In genomic region chr19:14364098-14364443, GRCh38 we compare ENCODE assay signal across 8 cellular contexts. TPM values are rescaled to one million over a fixed set of nuclear protein-coding genes. Genes with fewer than 3 reads are reported as not detected.
DNase-seq lines count a peak whose midpoint lies in the region; ATAC-seq and TF ChIP-seq lines count a peak whose summit lies in the region.
"Not testable (repeated sequence)": the region's sequence is repeated elsewhere in the genome, so short reads cannot be mapped to it uniquely, and the experiment has no call there.

No MANE protein-coding gene starts in this region.

- in situ Hi-C loops in gastrocnemius medialis (cut with MboI; ENCODE audit: low sequenced_read_pairs in 4 of 4), result loop anchor here in 1 of 4 donors (25.0 kb wide), 1 partner anchor 477 kb away; the partner anchor contains the start of gene NANOS3

- peaks cover 55% of the 10 kb centered on the region for H3K4me1 Mint-ChIP-seq in activated T-cell treated with anti-CD3 and anti-CD28 coated beads, Interleukin-2, amount 50 U/mL, for 4 hours (ENCODE audit: low read depth)
- H3K4me1 Mint-ChIP-seq in central memory CD8-positive, alpha-beta T cell, result peaks cover 46% of the 10 kb centered on the region

- DNase-seq in Peyer's patch; activated T-cell treated with anti-CD3 and anti-CD28 coated beads, Interleukin-2, amount 50 U/mL, for 4 hours; central memory CD8-positive, alpha-beta T cell (ENCODE audit: low spot score in 2 of 2); right atrium auricular region (ENCODE audit: low spot score); gastrocnemius medialis; upper lobe of left lung: not testable (repeated sequence)

- TF ChIP-seq EP300 in upper lobe of left lung (IDR thresholded peaks at IDR 0.05), result not testable (repeated sequence)

- H3K9me3 ChIP-seq in Peyer's patch; right atrium auricular region; mucosa of rectum (ENCODE audit: control insufficient read depth in 2 of 2, low read length in 2 of 2); gastrocnemius medialis; upper lobe of left lung: not testable (repeated sequence)

- H3K4me3 Mint-ChIP-seq in activated T-cell treated with anti-CD3 and anti-CD28 coated beads, Interleukin-2, amount 50 U/mL, for 4 hours, result peak overlapping the region; percentile 76
- H3K4me3 Mint-ChIP-seq in central memory CD8-positive, alpha-beta T cell, result peak overlapping the region; percentile 84

- H3K27ac Mint-ChIP-seq in central memory CD8-positive, alpha-beta T cell (ENCODE audit: low read depth), result peak overlapping the region; percentile 90

- H3K36me3 Mint-ChIP-seq in activated T-cell treated with anti-CD3 and anti-CD28 coated beads, Interleukin-2, amount 50 U/mL, for 4 hours (ENCODE audit: insufficient read depth), result not testable (repeated sequence)
- peaks cover 11% of the 10 kb centered on the region for H3K36me3 Mint-ChIP-seq in central memory CD8-positive, alpha-beta T cell (ENCODE audit: insufficient read depth)

- not testable (repeated sequence) for TF ChIP-seq POLR2A in Peyer's patch (IDR thresholded peaks at IDR 0.05); gastrocnemius medialis (IDR thresholded peaks at IDR 0.05); upper lobe of left lung (IDR thresholded peaks at IDR 0.05)

- not testable (repeated sequence) for H3K27me3 Mint-ChIP-seq in activated T-cell treated with anti-CD3 and anti-CD28 coated beads, Interleukin-2, amount 50 U/mL, for 4 hours (ENCODE audit: low read depth); central memory CD8-positive, alpha-beta T cell

- not testable (repeated sequence) for ATAC-seq in activated T-cell treated with anti-CD3 and anti-CD28 coated beads, Interleukin-2, amount 50 U/mL, for 4 hours; central memory CD8-positive, alpha-beta T cell (replicated peaks; ENCODE audit: extremely low read depth, poor library complexity, severe bottlenecking); gastrocnemius medialis; upper lobe of left lung (ENCODE audit: low FRiP score in 2 of 2)

- H3K4me3 ChIP-seq in GM12875 (ENCODE audit: low read depth, low read length), result peak overlapping the region; percentile 55
- H3K4me3 ChIP-seq in Peyer's patch; right atrium auricular region; mucosa of rectum (ENCODE audit: low read length in 2 of 2); gastrocnemius medialis; upper lobe of left lung: not testable (repeated sequence)

- not testable (repeated sequence) for H3K27me3 ChIP-seq in Peyer's patch; right atrium auricular region; mucosa of rectum (ENCODE audit: control insufficient read depth in 2 of 2, insufficient read depth in 2 of 2, low read length in 2 of 2); gastrocnemius medialis; upper lobe of left lung

- peak overlapping the region; percentile 80 to 90 (median 84) for H3K27ac ChIP-seq in Peyer's patch
- peak overlapping the region; percentile 68 for H3K27ac ChIP-seq in right atrium auricular region
- H3K27ac ChIP-seq in mucosa of rectum (ENCODE audit: low read depth in 2 of 2, low read length in 2 of 2), result peak overlapping the region; percentile 36 to 74
- H3K27ac ChIP-seq in gastrocnemius medialis, result peak overlapping the region in 3 of 4 donors; percentile 58 to 69 (median 63)
- H3K27ac ChIP-seq in upper lobe of left lung, result peak overlapping the region; percentile 80 to 91 (median 86)

- not testable (repeated sequence) for TF ChIP-seq CTCF in GM12875 (IDR thresholded peaks at IDR 0.05; ENCODE audit: borderline replicate concordance, insufficient read depth, low read depth, low read length); Peyer's patch (IDR thresholded peaks at IDR 0.05); right atrium auricular region (IDR thresholded peaks at IDR 0.05); gastrocnemius medialis (IDR thresholded peaks at IDR 0.05 in 4 of 5, conservative IDR thresholded peaks at IDR 0.05 in 1 of 5); upper lobe of left lung (IDR thresholded peaks at IDR 0.05)

- 74 to 75% methylated on average over 9 of the region's 9 CpGs for WGBS in upper lobe of left lung, 2 donors

- H3K4me1 ChIP-seq in Peyer's patch (peaks cover 0 to 21% (median 15%) of the 10 kb centered on the region in 4 donors), right atrium auricular region (peaks cover 0 to 15% of the 10 kb centered on the region in 2 donors), mucosa of rectum (ENCODE audit: control insufficient read depth in 2 of 2, insufficient read depth in 2 of 2, low read length in 2 of 2) (peaks cover 7 to 11% of the 10 kb centered on the region in 2 donors), gastrocnemius medialis (peaks cover 5 to 10% of the 10 kb centered on the region in 2 donors), upper lobe of left lung (peaks cover 36 to 52% (median 41%) of the 10 kb centered on the region in 4 donors)

- intact Hi-C loops in gastrocnemius medialis (cut with DNase I; ENCODE audit: low total_unique reads), result not testable (repeated sequence)

- not testable (repeated sequence) for H3K36me3 ChIP-seq in Peyer's patch; right atrium auricular region; mucosa of rectum (ENCODE audit: control insufficient read depth in 2 of 2, insufficient read depth in 2 of 2, low read length in 2 of 2); gastrocnemius medialis; upper lobe of left lung

- H3K9me3 Mint-ChIP-seq in activated T-cell treated with anti-CD3 and anti-CD28 coated beads, Interleukin-2, amount 50 U/mL, for 4 hours; central memory CD8-positive, alpha-beta T cell: not testable (repeated sequence)

- H3K9ac ChIP-seq in mucosa of rectum (ENCODE audit: low read depth in 1 of 2, low read length in 2 of 2), result not testable (repeated sequence)

RNA-seq across cellular contexts. Expression of gene ADGRE5, which starts 17.2 kb away (rescaled TPM):
- total RNA-seq in Peyer's patch (100 to 1,000 TPM in 2 of 4 donors, 10 to 100 TPM in 2; 70.6 to 159 (median 110) TPM), right atrium auricular region (10 to 100 TPM; 33.9 to 37.3 TPM), gastrocnemius medialis (10 to 100 TPM; 22.4 to 49.5 (median 32.6) TPM), upper lobe of left lung (100 to 1,000 TPM; 123 to 259 (median 227) TPM)
- total RNA-seq in activated T-cell treated with anti-CD3 and anti-CD28 coated beads, Interleukin-2, amount 50 U/mL, for 4 hours, result 100 to 1,000 TPM; 217 to 280 (median 218) TPM

RNA-seq across cellular contexts. Expression of gene DDX39A, which starts 55.1 kb away (rescaled TPM):
- total RNA-seq in Peyer's patch, result 100 to 1,000 TPM in 3 of 4 donors, 10 to 100 TPM in 1; 52.5 to 283 (median 115) TPM
- total RNA-seq in activated T-cell treated with anti-CD3 and anti-CD28 coated beads, Interleukin-2, amount 50 U/mL, for 4 hours, result 100 to 1,000 TPM; 538 to 557 (median 548) TPM
- total RNA-seq in right atrium auricular region, result 10 to 100 TPM; 25.5 to 29.8 TPM
- 10 to 100 TPM; 23.9 to 59.2 (median 41.3) TPM for total RNA-seq in gastrocnemius medialis
- total RNA-seq in upper lobe of left lung, result 100 to 1,000 TPM in 2 of 6 donors, 10 to 100 TPM in 4; 47.6 to 189 (median 86.0) TPM
